8 cellular contexts compared by ENCODE assay signal in the genomic region with DNA sequence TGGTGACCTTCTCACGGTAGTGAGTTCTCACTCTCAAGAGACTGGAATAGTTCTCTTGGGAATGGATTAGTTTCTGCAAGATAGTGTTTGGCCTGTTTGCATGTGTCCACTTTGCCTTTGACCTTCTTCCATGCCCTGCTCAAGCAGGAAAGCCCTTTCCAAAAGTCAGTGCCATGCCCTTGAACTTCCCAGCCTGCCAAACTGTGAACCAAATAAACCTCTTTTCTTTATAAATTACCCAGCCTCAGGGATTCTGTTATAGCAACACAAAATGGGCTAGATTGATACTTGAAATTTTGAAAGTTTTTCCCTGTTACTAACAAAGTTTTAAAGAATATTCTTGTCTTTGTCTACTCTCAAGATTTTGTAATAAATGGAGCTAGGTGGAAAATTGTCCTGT.
"Had no signal": no experiment of that assay in that cellular context is flagged by ENCODE, and none has a peak within 500 bp of the region (broad histone marks: within the 10 kb centered on the region; RNA-seq: fewer than 3 reads in every experiment).

No MANE protein-coding gene starts in this region.

- FAIRE-seq: G401.6, GM12878, GM12891, GM12892, GM18507, GM19239 had no signal

- DNase-seq: GDM1, GF-D8 had no signal

- H3K4me3 ChIP-seq: GM12878 had no signal

- ATAC-seq: GM12878 had no signal
